In genomic region chr1:156118175-156118868, GRCh38 we compare ENCODE assay signal across 9 cellular contexts. TPM values are rescaled to one million over a fixed set of nuclear protein-coding genes. Genes with fewer than 3 reads are reported as not detected.
A peak's percentile ranks its signal among the peaks of the same experiment; 100 is the strongest.
DNase-seq lines count a peak whose midpoint lies in the region; ATAC-seq, FAIRE-seq and TF ChIP-seq lines count a peak whose summit lies in the region.
"Had no signal": no experiment of that assay in that cellular context is flagged by ENCODE, and none has a peak within 500 bp of the region (broad histone marks: within the 10 kb centered on the region; RNA-seq: fewer than 3 reads in every experiment).

No MANE protein-coding gene starts in this region.

- peak overlapping the region; percentile 64 for H3K4me2 ChIP-seq in IMR-90 (ENCODE audit: low read depth, low read length)
- peak overlapping the region; percentile 57 for H3K4me2 ChIP-seq in GM12878 (ENCODE audit: control insufficient read depth, insufficient read depth)
- no peak overlapping the region for H3K4me2 ChIP-seq in neuronal stem cell (ENCODE audit: insufficient read depth, low read length, poor library complexity, severe bottlenecking)

- no peak for TF ChIP-seq EP300 in GM12878 (IDR thresholded peaks at IDR 0.05; ENCODE audit: borderline replicate concordance in 1 of 2, control insufficient read depth in 1 of 2, low read depth in 2 of 2, low read length in 2 of 2)

- no peak overlapping the region for H4K91ac ChIP-seq in IMR-90 (ENCODE audit: insufficient read depth, low read depth, low read length)
- no peak overlapping the region for H4K91ac ChIP-seq in neuronal stem cell (ENCODE audit: low read depth, low read length, poor library complexity)

- H2BK12ac ChIP-seq in neuronal stem cell (ENCODE audit: low read length), result no peak overlapping the region

- peak overlapping the region; percentile 18; the same call in 1 of the 2 replicates for H3K4ac ChIP-seq in IMR-90 (ENCODE audit: low read depth, low read length)
- H3K4ac ChIP-seq in neuronal stem cell (ENCODE audit: low read length), result no peak overlapping the region

- in situ Hi-C loops in IMR-90 (cut with MboI; ENCODE audit: low sequenced_read_pairs), result no loop called here
- in situ Hi-C loops in GM12878 (cut with MboI), result no loop called here

- H3K9me1 ChIP-seq in IMR-90 (ENCODE audit: insufficient read depth, low read length), result peaks cover 26% of the 10 kb centered on the region

- SMC1A ChIA-PET in GM12878 (lab: Charles Lee; ENCODE audit: uncharacterized antibody, unreplicated experiment), result interaction anchor here (1.3 to 23.6 kb wide), 3 partner anchors 11 to 165 kb away, joined by 3 to 874 read pairs (median 92); no protein-coding TSS in a partner anchor

- H3K36me3 Mint-ChIP-seq in stimulated activated effector memory CD8-positive, alpha-beta T cell treated with anti-CD3 and anti-CD28 coated beads, Interleukin-12 subunit alpha, Interleukin-12 subunit beta, amount 100 ng/mL, for 72 hours, result peaks cover 97% of the 10 kb centered on the region

- TF ChIP-seq CTCF in IMR-90 (conservative IDR thresholded peaks at IDR 0.05; ENCODE audit: low read depth, low read length) (no peak), GM12878 (IDR thresholded peaks at IDR 0.05 in 2 of 3, conservative IDR thresholded peaks at IDR 0.05 in 1 of 3; ENCODE audit: control insufficient read depth in 2 of 3, extremely low read depth in 1 of 3, insufficient read depth in 1 of 3, low read depth in 3 of 3, low read length in 3 of 3) (no peak), right atrium auricular region (IDR thresholded peaks at IDR 0.05) (peak in 1 of 2 donors; percentile 13)

- H3K4me3 ChIP-seq in IMR-90 (ENCODE audit: insufficient read depth, low read depth, low read length) (peak overlapping the region; percentile 12; the same call in 1 of the 2 replicates), GM12878 (peak overlapping the region; percentile 49; the same call in 1 of the 2 replicates), right atrium auricular region (peak overlapping the region; percentile 89 to 97), neuronal stem cell (ENCODE audit: low read length in 2 of 2) (no peak overlapping the region)

- H4K8ac ChIP-seq in IMR-90 (ENCODE audit: low read depth in 2 of 2, low read length in 2 of 2), result no peak overlapping the region
- H4K8ac ChIP-seq in neuronal stem cell (ENCODE audit: low read depth, low read length), result no peak overlapping the region

- 0 out of 2 replicates have a peak overlapping the region, but pooled peaks have one; percentile 14 for H3K56ac ChIP-seq in IMR-90 (ENCODE audit: extremely low read depth, insufficient read depth, low read length)

- POLR2A ChIA-PET in IMR-90 (lab: Charles Lee; ENCODE audit: unreplicated experiment), result no interaction called here
- POLR2A ChIA-PET in GM12878 (lab: Charles Lee), result interaction anchor here (0.8 to 12.7 kb wide), 7 partner anchors 10 to 245 kb away, joined by 3 to 128 read pairs (median 3); partner anchors contain the start of gene ARHGEF2

- H2AK5ac ChIP-seq in IMR-90 (ENCODE audit: low read depth, low read length) (no peak overlapping the region), neuronal stem cell (ENCODE audit: low read depth, low read length) (no peak overlapping the region)

- H3K79me1 ChIP-seq in IMR-90 (ENCODE audit: low read depth in 1 of 2, low read length in 2 of 2) (peaks cover 2 to 37% of the 10 kb centered on the region in 2 experiments; a peak in 3 of 4 replicates), neuronal stem cell (ENCODE audit: low read depth, low read length) (peaks cover 7% of the 10 kb centered on the region)

- H4K20me1 ChIP-seq in IMR-90 (ENCODE audit: insufficient read depth, low read length), result peaks cover 84% of the 10 kb centered on the region
- H4K20me1 ChIP-seq in GM12878 (ENCODE audit: control insufficient read depth, insufficient read depth), result no peaks in the 10 kb centered on the region

- H3K4me1 Mint-ChIP-seq in stimulated activated effector memory CD8-positive, alpha-beta T cell treated with anti-CD3 and anti-CD28 coated beads, Interleukin-12 subunit alpha, Interleukin-12 subunit beta, amount 100 ng/mL, for 72 hours, result peaks cover 59% of the 10 kb centered on the region

- H4K5ac ChIP-seq in IMR-90 (ENCODE audit: low read depth, low read length), result no peak overlapping the region

- peaks cover 41% of the 10 kb centered on the region for H3K4me1 ChIP-seq in IMR-90 (ENCODE audit: control insufficient read depth, insufficient read depth, low read length)
- peaks cover 36% of the 10 kb centered on the region for H3K4me1 ChIP-seq in GM12878 (ENCODE audit: control insufficient read depth, insufficient read depth, low read length)
- H3K4me1 ChIP-seq in right atrium auricular region, result peaks cover 0 to 82% of the 10 kb centered on the region in 2 donors
- H3K4me1 ChIP-seq in neuronal stem cell (ENCODE audit: control insufficient read depth in 2 of 2, insufficient read depth in 1 of 2, low read depth in 1 of 2, low read length in 2 of 2), result peaks cover 30 to 37% of the 10 kb centered on the region in 2 donors

- ATAC-seq in IMR-90 (ENCODE audit: low read depth) (no peak), GM12878 (no peak)
- no peak for ATAC-seq in stimulated activated effector memory CD8-positive, alpha-beta T cell treated with anti-CD3 and anti-CD28 coated beads, Interleukin-12 subunit alpha, Interleukin-12 subunit beta, amount 100 ng/mL, for 72 hours
- ATAC-seq: stimulated activated naive CD8-positive, alpha-beta T cell treated with anti-CD3 and anti-CD28 coated beads, Interleukin-15, amount 100 ng/mL, for 72 hours had no signal

- no peak overlapping the region for H3K18ac ChIP-seq in IMR-90 (ENCODE audit: low read depth, low read length)
- H3K18ac ChIP-seq in neuronal stem cell (ENCODE audit: low read length), result no peak overlapping the region

- dilution Hi-C loops in IMR-90 (cut with HindIII; ENCODE audit: low sequenced_read_pairs, unreplicated experiment), result no loop called here

- no peaks in the 10 kb centered on the region for H3K9me3 Mint-ChIP-seq in stimulated activated effector memory CD8-positive, alpha-beta T cell treated with anti-CD3 and anti-CD28 coated beads, Interleukin-12 subunit alpha, Interleukin-12 subunit beta, amount 100 ng/mL, for 72 hours
- H3K9me3 Mint-ChIP-seq: stimulated activated naive CD8-positive, alpha-beta T cell treated with anti-CD3 and anti-CD28 coated beads, Interleukin-15, amount 100 ng/mL, for 72 hours had no signal

- 92% methylated on average over 2 of the region's 8 CpGs; no CpG with 5 or more reads in 1 of the 2 experiments for WGBS in IMR-90 (ENCODE audit: extremely low coverage in 2 of 2, insufficient read length in 1 of 2), 2 experiments
- 79% methylated on average over 8 of the region's 8 CpGs for WGBS in GM12878 (ENCODE audit: insufficient coverage, insufficient replicate concordance, low lambda C conversion rate, missing lambda C conversion rate)
- WGBS in neuronal stem cell (ENCODE audit: extremely low coverage in 2 of 2, insufficient read length in 2 of 2, insufficient replicate concordance in 1 of 2), 2 donors, result no CpG with 5 or more reads among the region's 8 CpGs

- H3K27me3 ChIP-seq in IMR-90 (ENCODE audit: control insufficient read depth, insufficient read depth, low read length) (no peaks in the 10 kb centered on the region), GM12878 (replicated peaks in 1 of 2; ENCODE audit: control insufficient read depth in 2 of 2, insufficient read depth in 2 of 2, low read length in 1 of 2) (no peaks in the 10 kb centered on the region), right atrium auricular region (no peaks in the 10 kb centered on the region), neuronal stem cell (ENCODE audit: control insufficient read depth in 3 of 3, insufficient read depth in 3 of 3, low read depth in 1 of 3, low read length in 3 of 3) (peaks cover 0 to under 1% (median 0%) of the 10 kb centered on the region in 3 experiments)

- RAD21 ChIA-PET in GM12878 (lab: Charles Lee; ENCODE audit: unreplicated experiment), result interaction anchor here (1.1 to 22.2 kb wide), 4 partner anchors 10 to 36 kb away, joined by 3 to 695 read pairs (median 54); no protein-coding TSS in a partner anchor

- H3K36me3 ChIP-seq in IMR-90 (ENCODE audit: control insufficient read depth, insufficient read depth, low read length), result peaks cover 13% of the 10 kb centered on the region
- no peaks in the 10 kb centered on the region; a peak in 1 of 4 replicates for H3K36me3 ChIP-seq in GM12878 (ENCODE audit: control insufficient read depth in 2 of 2, insufficient read depth in 2 of 2, low read length in 1 of 2)
- peaks cover 5% of the 10 kb centered on the region for H3K36me3 ChIP-seq in right atrium auricular region
- peaks cover 5 to 66% of the 10 kb centered on the region in 2 donors for H3K36me3 ChIP-seq in neuronal stem cell (replicated peaks in 1 of 2; ENCODE audit: control insufficient read depth in 2 of 2, insufficient read depth in 2 of 2, low read length in 2 of 2)

- H3K27ac ChIP-seq in IMR-90 (ENCODE audit: insufficient read depth, low read length) (peak overlapping the region; percentile 32; the same call in 1 of the 2 replicates), GM12878 (ENCODE audit: control insufficient read depth, insufficient read depth) (peak overlapping the region; percentile 24), right atrium auricular region (peak overlapping the region; percentile 97 to 100), neuronal stem cell (replicated peaks; ENCODE audit: low read length) (no peak overlapping the region)

- peak overlapping the region; percentile 38 for H2BK5ac ChIP-seq in IMR-90 (ENCODE audit: low read depth, low read length, poor library complexity, severe bottlenecking)
- no peak overlapping the region for H2BK5ac ChIP-seq in neuronal stem cell (ENCODE audit: low read length)

- BruUV-seq in IMR-90 (replicated peaks; lab: Mats Ljungman, UMichigan) (no TSS peak), GM12878 (replicated peaks; lab: Mats Ljungman, UMichigan) (TSS peak; percentile 29)

- no peak for FAIRE-seq in GM12878 (lab: Jason Lieb, UNC)

- intact Hi-C loops in IMR-90 (cut with micrococcal nuclease), result no loop called here
- intact Hi-C loops in GM12878 (cut with micrococcal nuclease; ENCODE audit: unreplicated experiment), result no loop called here

- H3K27ac Mint-ChIP-seq in stimulated activated effector memory CD8-positive, alpha-beta T cell treated with anti-CD3 and anti-CD28 coated beads, Interleukin-12 subunit alpha, Interleukin-12 subunit beta, amount 100 ng/mL, for 72 hours, result no peak overlapping the region
- H3K27ac Mint-ChIP-seq: stimulated activated naive CD8-positive, alpha-beta T cell treated with anti-CD3 and anti-CD28 coated beads, Interleukin-15, amount 100 ng/mL, for 72 hours had no signal

- peak overlapping the region; percentile 52 for H2AK9ac ChIP-seq in IMR-90 (replicated peaks; ENCODE audit: low read depth, low read length, poor library complexity)

- TF ChIP-seq RAD21 in IMR-90 (IDR thresholded peaks at IDR 0.05; ENCODE audit: low read length) (no peak), GM12878 (IDR thresholded peaks at IDR 0.05; ENCODE audit: insufficient read depth, low read depth, low read length) (no peak)

- TF ChIP-seq POLR2A in IMR-90 (IDR thresholded peaks at IDR 0.05; ENCODE audit: low read depth, low read length) (no peak; the same call in 1 of the 2 replicates), GM12878 (IDR thresholded peaks at IDR 0.05; ENCODE audit: low read depth, low read length) (no peak)

- H3K9ac ChIP-seq in IMR-90 (ENCODE audit: low read depth, low read length), result peak overlapping the region; percentile 39
- peak overlapping the region; percentile 47 for H3K9ac ChIP-seq in GM12878 (ENCODE audit: control insufficient read depth, insufficient read depth, low read length)
- no peak overlapping the region for H3K9ac ChIP-seq in neuronal stem cell (ENCODE audit: low read depth, low read length, poor library complexity)

- H3K79me2 ChIP-seq in GM12878 (ENCODE audit: control insufficient read depth, insufficient read depth, low read length), result peaks cover 77% of the 10 kb centered on the region

- H2BK15ac ChIP-seq in IMR-90 (ENCODE audit: low read depth, low read length), result no peak overlapping the region
- H2BK15ac ChIP-seq in neuronal stem cell (ENCODE audit: low read length), result no peak overlapping the region

- peak overlapping the region; percentile 13 for H3K23ac ChIP-seq in IMR-90 (ENCODE audit: low read depth, low read length)
- no peak overlapping the region for H3K23ac ChIP-seq in neuronal stem cell (ENCODE audit: low read depth, low read length, poor library complexity)

- no peak for DNase-seq in IMR-90
- no peak for DNase-seq in GM12878 (ENCODE audit: low read depth, low spot score)
- peak; percentile 73 for DNase-seq in right atrium auricular region (ENCODE audit: low spot score)
- DNase-seq in stimulated activated effector memory CD8-positive, alpha-beta T cell treated with anti-CD3 and anti-CD28 coated beads, Interleukin-12 subunit alpha, Interleukin-12 subunit beta, amount 100 ng/mL, for 72 hours (ENCODE audit: low spot score in 2 of 2), result no peak
- no peak for DNase-seq in neuronal stem cell (ENCODE audit: low spot score)
- no peak for DNase-seq in NK-92 treated with Interleukin-12 subunit alpha and Interleukin-12 subunit beta, amount 100 ng/mL, for 24 hours (lab: John Stamatoyannopoulos, UW)
- DNase-seq in GOT3 (lab: John Stamatoyannopoulos, UW), result no peak
- DNase-seq in SK-N-DZ (ENCODE audit: low spot score), result no peak
- DNase-seq: stimulated activated naive CD8-positive, alpha-beta T cell treated with anti-CD3 and anti-CD28 coated beads, Interleukin-15, amount 100 ng/mL, for 72 hours had no signal

- no peak overlapping the region for H2AFZ ChIP-seq in IMR-90 (replicated peaks; ENCODE audit: low read length, poor library complexity)
- H2AFZ ChIP-seq in GM12878 (ENCODE audit: control insufficient read depth, low read depth, low read length), result no peak overlapping the region
- H2AFZ ChIP-seq in neuronal stem cell (ENCODE audit: low read length), result no peak overlapping the region

- CTCF ChIA-PET in IMR-90 (lab: Yijun Ruan, JAX) (interaction anchor here (0.6 to 1.3 kb wide), 2 partner anchors 17 to 22 kb away, joined by 3 to 4 read pairs; no protein-coding TSS in a partner anchor), GM12878 (lab: Yijun Ruan, JAX) (interaction anchor here (5.0 to 25.7 kb wide), 2 partner anchors 11 to 21 kb away, joined by 43 to 1294 read pairs; no protein-coding TSS in a partner anchor)

- peak overlapping the region; percentile 91 for H3K4me3 Mint-ChIP-seq in stimulated activated effector memory CD8-positive, alpha-beta T cell treated with anti-CD3 and anti-CD28 coated beads, Interleukin-12 subunit alpha, Interleukin-12 subunit beta, amount 100 ng/mL, for 72 hours

- H3K14ac ChIP-seq in IMR-90 (replicated peaks; ENCODE audit: low read depth, low read length) (peak overlapping the region; percentile 60), neuronal stem cell (ENCODE audit: low read length) (no peak overlapping the region)

- no peak overlapping the region for H2BK20ac ChIP-seq in IMR-90 (ENCODE audit: low read depth, low read length)

- no peak overlapping the region for H2BK120ac ChIP-seq in IMR-90 (ENCODE audit: low read depth, low read length)
- H2BK120ac ChIP-seq in neuronal stem cell (ENCODE audit: low read depth, low read length), result no peak overlapping the region

- H3K9me3 ChIP-seq in IMR-90 (ENCODE audit: control insufficient read depth, insufficient read depth, low read length) (no peaks in the 10 kb centered on the region), GM12878 (replicated peaks; ENCODE audit: control insufficient read depth, insufficient read depth, low read length) (no peaks in the 10 kb centered on the region), right atrium auricular region (no peaks in the 10 kb centered on the region), neuronal stem cell (replicated peaks in 1 of 2; ENCODE audit: control insufficient read depth in 2 of 2, insufficient read depth in 1 of 2, low read depth in 1 of 2, low read length in 2 of 2) (no peaks in the 10 kb centered on the region)

RNA-seq across cellular contexts. Expression of gene LMNA, which starts 3.8 kb away (rescaled TPM):
- total RNA-seq in IMR-90 (2012; rRNA removed) (753 and 755 TPM in 2 replicates), GM12878 (2014; rRNA removed) (130 and 136 TPM in 2 replicates), GM12878 (2014; rRNA removed; fragmentation: Illumina TruSeq; extraction: Trizol) (31.6 and 35.1 TPM in 2 replicates), GM12878 (2021) (188 and 189 TPM in 2 replicates), right atrium auricular region (100 to 1,000 TPM; 258 to 273 TPM)
- polyA plus RNA-seq in IMR-90 (2012; rRNA removed) (563 and 927 TPM in 2 replicates), GM12878 (2011; rRNA removed) (37.3 and 52.9 TPM in 2 replicates), GM12878 (2014; fragmentation: Illumina TruSeq; extraction: Trizol) (9.6 and 30.1 TPM in 2 replicates), GM12878 (2014; fragmentation: Nextera tagmentation; extraction: Ambion mirVana) (1 to 10 TPM in 1 of 2 experiments, under 1 TPM in 1; 0.42 to 6.0 TPM), GM12878 (2014; rRNA removed) (101 and 109 TPM in 2 replicates), GM12878 (2016; fragmentation: Nextera tagmentation; extraction: Ambion mirVana) (100 to 1,000 TPM; 320 to 334 TPM)
- 602 and 638 TPM in 2 replicates for polyA plus RNA-seq in IMR-90 (2012; cell fraction: cytosol; rRNA removed)
- polyA plus RNA-seq in IMR-90 (2012; cell fraction: nucleus; rRNA removed; ENCODE audit: low replicate concordance), result 1,137 and 1,144 TPM in 2 replicates
- total RNA-seq in GM12878 (2013; cell fraction: nucleolus; rRNA removed), result 58.3 and 77.1 TPM in 2 replicates
- 30.2 TPM for polyA plus RNA-seq in GM12878 (2011; ENCODE audit: low read depth)
- polyA plus RNA-seq in GM12878 (2011; cell fraction: cytosol; rRNA removed), result 76.4 and 82.6 TPM in 2 replicates
- polyA plus RNA-seq in GM12878 (2011; cell fraction: nucleus; rRNA removed), result 164 and 324 TPM in 2 replicates
- polyA plus RNA-seq in GM12878 (2012), result 32.4 and 54.8 TPM in 2 replicates
- polyA minus RNA-seq in GM12878 (2011; rRNA and poly(A)+ RNA removed), result 42.8 and 77.1 TPM in 2 replicates
- polyA minus RNA-seq in GM12878 (2011; cell fraction: cytosol; rRNA and poly(A)+ RNA removed), result 30.6 and 41.6 TPM in 2 replicates
- 32.8 and 46.7 TPM in 2 replicates for polyA minus RNA-seq in GM12878 (2011; cell fraction: nucleus; rRNA and poly(A)+ RNA removed)
- 28.6 TPM for polyA plus RNA-seq in neuronal stem cell (2013, experiment 1 of 2)
- polyA plus RNA-seq in neuronal stem cell (2013, experiment 2 of 2), result 29.9 TPM
- polyA plus RNA-seq in SK-N-DZ (2014; cell fraction: cytosol; rRNA removed), result 18.7 and 26.6 TPM in 2 replicates
- polyA plus RNA-seq in SK-N-DZ (2014; cell fraction: nucleus; rRNA removed), result 41.9 and 45.0 TPM in 2 replicates

RNA-seq across cellular contexts. Expression of gene SEMA4A, which starts 35.1 kb away (rescaled TPM):
- total RNA-seq in IMR-90 (2012; rRNA removed) (0.18 and 0.28 TPM in 2 replicates), GM12878 (2014; rRNA removed) (24.4 and 36.5 TPM in 2 replicates), GM12878 (2014; rRNA removed; fragmentation: Illumina TruSeq; extraction: Trizol) (16.5 and 17.2 TPM in 2 replicates), GM12878 (2021) (46.3 and 52.1 TPM in 2 replicates), right atrium auricular region (1 to 10 TPM; 2.0 to 4.2 TPM)
- polyA plus RNA-seq in IMR-90 (2012; rRNA removed) (0.86 and 1.4 TPM in 2 replicates), GM12878 (2011; rRNA removed) (10.5 and 20.9 TPM in 2 replicates), GM12878 (2014; fragmentation: Illumina TruSeq; extraction: Trizol) (25.7 and 31.2 TPM in 2 replicates), GM12878 (2014; fragmentation: Nextera tagmentation; extraction: Ambion mirVana) (1 to 10 TPM; 2.6 to 3.4 TPM), GM12878 (2014; rRNA removed) (34.4 and 38.4 TPM in 2 replicates), GM12878 (2016; fragmentation: Nextera tagmentation; extraction: Ambion mirVana) (10 to 100 TPM; 60.3 to 64.2 TPM)
- 0.15 and 0.41 TPM in 2 replicates for polyA plus RNA-seq in IMR-90 (2012; cell fraction: cytosol; rRNA removed)
- 10.3 and 13.3 TPM in 2 replicates for polyA plus RNA-seq in IMR-90 (2012; cell fraction: nucleus; rRNA removed; ENCODE audit: low replicate concordance)
- total RNA-seq in GM12878 (2013; cell fraction: nucleolus; rRNA removed), result 64.1 and 65.1 TPM in 2 replicates
- polyA plus RNA-seq in GM12878 (2011; ENCODE audit: low read depth), result 18.2 TPM
- 24.1 and 29.5 TPM in 2 replicates for polyA plus RNA-seq in GM12878 (2011; cell fraction: cytosol; rRNA removed)
- 35.2 and 36.4 TPM in 2 replicates for polyA plus RNA-seq in GM12878 (2011; cell fraction: nucleus; rRNA removed)
- polyA plus RNA-seq in GM12878 (2012), result 25.7 and 38.9 TPM in 2 replicates
- 35.6 and 48.7 TPM in 2 replicates for polyA minus RNA-seq in GM12878 (2011; rRNA and poly(A)+ RNA removed)
- polyA minus RNA-seq in GM12878 (2011; cell fraction: cytosol; rRNA and poly(A)+ RNA removed), result 21.6 and 23.9 TPM in 2 replicates
- 25.8 and 43.8 TPM in 2 replicates for polyA minus RNA-seq in GM12878 (2011; cell fraction: nucleus; rRNA and poly(A)+ RNA removed)
- 4.4 TPM for polyA plus RNA-seq in neuronal stem cell (2013, experiment 1 of 2)
- polyA plus RNA-seq in neuronal stem cell (2013, experiment 2 of 2), result 4.5 TPM
- 1.8 and 2.0 TPM in 2 replicates for polyA plus RNA-seq in SK-N-DZ (2014; cell fraction: cytosol; rRNA removed)
- polyA plus RNA-seq in SK-N-DZ (2014; cell fraction: nucleus; rRNA removed), result 4.1 and 5.1 TPM in 2 replicates

RNA-seq across cellular contexts. Expression of gene MEX3A, which starts 36.1 kb away (rescaled TPM):
- total RNA-seq in IMR-90 (2012; rRNA removed), result 2.3 and 2.5 TPM in 2 replicates
- polyA plus RNA-seq in IMR-90 (2012; rRNA removed), result 9.0 and 11.6 TPM in 2 replicates
- 4.0 and 8.8 TPM in 2 replicates for polyA plus RNA-seq in IMR-90 (2012; cell fraction: cytosol; rRNA removed)
- 14.6 and 16.6 TPM in 2 replicates for polyA plus RNA-seq in IMR-90 (2012; cell fraction: nucleus; rRNA removed; ENCODE audit: low replicate concordance)
- 6.4 and 6.6 TPM in 2 replicates for total RNA-seq in GM12878 (2013; cell fraction: nucleolus; rRNA removed)
- 1.6 and 2.1 TPM in 2 replicates for total RNA-seq in GM12878 (2014; rRNA removed)
- 1.6 and 1.8 TPM in 2 replicates for total RNA-seq in GM12878 (2014; rRNA removed; fragmentation: Illumina TruSeq; extraction: Trizol)
- total RNA-seq in GM12878 (2021), result 5.1 and 5.9 TPM in 2 replicates
- 0.37 TPM for polyA plus RNA-seq in GM12878 (2011; ENCODE audit: low read depth)
- polyA plus RNA-seq in GM12878 (2011; rRNA removed), result 2.3 and 2.8 TPM in 2 replicates
- 5.1 and 5.8 TPM in 2 replicates for polyA plus RNA-seq in GM12878 (2011; cell fraction: cytosol; rRNA removed)
- polyA plus RNA-seq in GM12878 (2011; cell fraction: nucleus; rRNA removed), result 7.3 and 9.3 TPM in 2 replicates
- polyA plus RNA-seq in GM12878 (2012), result 0.89 and 1.00 TPM in 2 replicates
- 3.2 and 4.0 TPM in 2 replicates for polyA plus RNA-seq in GM12878 (2014; fragmentation: Illumina TruSeq; extraction: Trizol)
- under 1 TPM; 0.11 to 0.27 TPM for polyA plus RNA-seq in GM12878 (2014; fragmentation: Nextera tagmentation; extraction: Ambion mirVana)
- 3.2 and 3.3 TPM in 2 replicates for polyA plus RNA-seq in GM12878 (2014; rRNA removed)
- under 1 TPM; 0.48 to 0.49 TPM for polyA plus RNA-seq in GM12878 (2016; fragmentation: Nextera tagmentation; extraction: Ambion mirVana)
- 3.7 and 6.0 TPM in 2 replicates for polyA minus RNA-seq in GM12878 (2011; rRNA and poly(A)+ RNA removed)
- 4.8 and 6.2 TPM in 2 replicates for polyA minus RNA-seq in GM12878 (2011; cell fraction: cytosol; rRNA and poly(A)+ RNA removed)
- polyA minus RNA-seq in GM12878 (2011; cell fraction: nucleus; rRNA and poly(A)+ RNA removed), result 3.5 and 5.5 TPM in 2 replicates
- under 1 TPM; 0.15 to 0.47 TPM for total RNA-seq in right atrium auricular region
- 72.9 TPM for polyA plus RNA-seq in neuronal stem cell (2013, experiment 1 of 2)
- 75.1 TPM for polyA plus RNA-seq in neuronal stem cell (2013, experiment 2 of 2)
- polyA plus RNA-seq in SK-N-DZ (2014; cell fraction: cytosol; rRNA removed), result 52.8 and 57.8 TPM in 2 replicates
- polyA plus RNA-seq in SK-N-DZ (2014; cell fraction: nucleus; rRNA removed), result 24.5 and 43.5 TPM in 2 replicates

RNA-seq across cellular contexts. Expression of gene RAB25, which starts 57.4 kb away (rescaled TPM):
- total RNA-seq in IMR-90 (2012; rRNA removed) (not detected in 2 replicates), GM12878 (2014; rRNA removed) (not detected in 2 replicates), GM12878 (2014; rRNA removed; fragmentation: Illumina TruSeq; extraction: Trizol) (not detected in 2 replicates), GM12878 (2021) (0.29 and 0.36 TPM in 2 replicates), right atrium auricular region (under 1 TPM in 1 of 2 donors, not detected in 1; 0.98 TPM)
- polyA plus RNA-seq in IMR-90 (2012; rRNA removed) (not detected in 2 replicates), GM12878 (2011; rRNA removed) (0.22 and 0.45 TPM in 2 replicates), GM12878 (2014; fragmentation: Illumina TruSeq; extraction: Trizol) (0.16 TPM in 1 of 2 replicates, not detected in the other), GM12878 (2014; fragmentation: Nextera tagmentation; extraction: Ambion mirVana) (not detected), GM12878 (2014; rRNA removed) (0.44 TPM in 1 of 2 replicates, not detected in the other), GM12878 (2016; fragmentation: Nextera tagmentation; extraction: Ambion mirVana) (not detected)
- polyA plus RNA-seq in IMR-90 (2012; cell fraction: cytosol; rRNA removed), result 0.03 TPM in 1 of 2 replicates, not detected in the other
- 0.29 TPM in 1 of 2 replicates, not detected in the other for polyA plus RNA-seq in IMR-90 (2012; cell fraction: nucleus; rRNA removed; ENCODE audit: low replicate concordance)
- total RNA-seq in GM12878 (2013; cell fraction: nucleolus; rRNA removed), result not detected in 2 replicates
- not detected for polyA plus RNA-seq in GM12878 (2011; ENCODE audit: low read depth)
- 0.39 and 0.52 TPM in 2 replicates for polyA plus RNA-seq in GM12878 (2011; cell fraction: cytosol; rRNA removed)
- 0.25 TPM in 2 replicates for polyA plus RNA-seq in GM12878 (2011; cell fraction: nucleus; rRNA removed)
- 0.18 TPM in 1 of 2 replicates, not detected in the other for polyA plus RNA-seq in GM12878 (2012)
- 0.22 and 1.2 TPM in 2 replicates for polyA minus RNA-seq in GM12878 (2011; rRNA and poly(A)+ RNA removed)
- polyA minus RNA-seq in GM12878 (2011; cell fraction: cytosol; rRNA and poly(A)+ RNA removed), result not detected in 2 replicates
- not detected in 2 replicates for polyA minus RNA-seq in GM12878 (2011; cell fraction: nucleus; rRNA and poly(A)+ RNA removed)
- polyA plus RNA-seq in neuronal stem cell (2013, experiment 1 of 2), result 3.3 TPM
- 3.4 TPM for polyA plus RNA-seq in neuronal stem cell (2013, experiment 2 of 2)
- 0.30 and 0.85 TPM in 2 replicates for polyA plus RNA-seq in SK-N-DZ (2014; cell fraction: cytosol; rRNA removed)
- polyA plus RNA-seq in SK-N-DZ (2014; cell fraction: nucleus; rRNA removed), result not detected in 2 replicates

Comparison
In these comparisons a context has a peak if more than half of its experiments do, and no peak if none do; other contexts are left out.
1. H3K4me3 ChIP-seq: peak in IMR-90 (single experiment), GM12878 (single experiment) and right atrium auricular region (2 of 2); none in neuronal stem cell (0 of 2).